In genomic region chr7:67542916-67543315, GRCh38 we compare ENCODE assay signal across 28 cellular contexts.
"Had no signal": no experiment of that assay in that cellular context is flagged by ENCODE, and none has a peak within 500 bp of the region (broad histone marks: within the 10 kb centered on the region; RNA-seq: fewer than 3 reads in every experiment).

No MANE protein-coding gene starts in this region.

- H3K4me1 ChIP-seq: colonic mucosa, esophagus muscularis mucosa, esophagus squamous epithelium, foreskin keratinocyte, gastrocnemius medialis, gastroesophageal sphincter, heart left ventricle, heart right ventricle had no signal

- FAIRE-seq: colon, endometrium, endothelial cell of umbilical vein, frontal cortex had no signal

- H3K4me3 ChIP-seq: colonic mucosa, coronary artery, dorsolateral prefrontal cortex, esophagus muscularis mucosa, esophagus squamous epithelium, gastrocnemius medialis, gastroesophageal sphincter, heart left ventricle, heart right ventricle had no signal

- H3K27ac ChIP-seq: colonic mucosa, coronary artery, dorsolateral prefrontal cortex, epithelial cell of prostate, esophagus muscularis mucosa, esophagus squamous epithelium, foreskin keratinocyte, gastrocnemius medialis, gastroesophageal sphincter, heart left ventricle, heart right ventricle had no signal

- H3K9me3 ChIP-seq: colonic mucosa, esophagus muscularis mucosa, esophagus squamous epithelium, gastrocnemius medialis, gastroesophageal sphincter, heart left ventricle, heart right ventricle had no signal

- H3K27me3 ChIP-seq: colonic mucosa, dorsolateral prefrontal cortex, esophagus muscularis mucosa, esophagus squamous epithelium, foreskin keratinocyte, gastrocnemius medialis, gastroesophageal sphincter, heart left ventricle, heart right ventricle had no signal

- ATAC-seq: effector memory CD8-positive, alpha-beta T cell; esophagus mucosa; foreskin keratinocyte; gastrocnemius medialis; gastroesophageal sphincter; heart left ventricle; heart right ventricle had no signal

- DNase-seq: colonic mucosa; cortex of kidney; dermis blood vessel endothelial cell; dorsolateral prefrontal cortex; effector CD4-positive, alpha-beta T cell; effector CD8-positive, alpha-beta T cell; effector memory CD4-positive, alpha-beta T cell; effector memory CD8-positive, alpha-beta T cell; endodermal cell; erythroblast; esophagus squamous epithelium; foreskin fibroblast; foreskin keratinocyte; foreskin melanocyte; gastrocnemius medialis; glutamatergic neuron; head of caudate nucleus; heart left ventricle; heart right ventricle had no signal

- H3K36me3 ChIP-seq: colonic mucosa, esophagus muscularis mucosa, esophagus squamous epithelium, gastrocnemius medialis, gastroesophageal sphincter, heart left ventricle, heart right ventricle had no signal
